8 cellular contexts compared by ENCODE assay signal in the genomic region with DNA sequence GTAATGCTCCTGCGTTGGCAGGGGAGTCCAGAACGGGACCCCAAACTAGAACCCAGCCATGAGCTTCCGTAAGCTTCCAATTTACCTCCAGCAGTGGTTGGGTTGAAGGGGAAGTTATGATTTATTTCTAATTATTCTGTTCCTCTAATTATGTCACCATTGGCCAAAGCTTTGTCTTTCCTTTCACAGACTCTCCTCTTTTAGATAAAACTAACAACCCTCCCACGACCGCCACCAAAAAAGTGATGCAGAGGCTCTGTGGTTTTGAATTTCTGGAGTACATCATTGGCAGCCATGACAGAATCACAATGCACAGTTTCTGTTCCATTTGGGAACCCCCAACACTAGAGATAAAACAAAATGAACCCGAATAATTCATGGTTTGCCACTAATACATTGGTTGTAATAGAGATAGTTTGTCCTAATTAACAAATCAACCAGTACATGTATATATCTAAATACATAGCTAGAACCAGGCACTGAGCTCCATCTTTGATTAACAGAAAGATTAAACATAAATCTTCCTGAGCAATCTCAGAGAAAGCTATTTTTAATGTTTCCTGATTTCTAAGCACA.
A peak's percentile ranks its signal among the peaks of the same experiment; 100 is the strongest.
DNase-seq lines count a peak whose midpoint lies in the region; ATAC-seq and TF ChIP-seq lines count a peak whose summit lies in the region.

No MANE protein-coding gene starts in this region.

- peaks cover 7% of the 10 kb centered on the region for H3F3A ChIP-seq in smooth muscle cell (ENCODE audit: low read depth)

- ATAC-seq in heart left ventricle (no peak), left cardiac atrium (no peak), HG03045 (IDR thresholded peaks at IDR 0.05; ENCODE audit: unreplicated experiment) (no peak), GM21786 (IDR thresholded peaks at IDR 0.05; ENCODE audit: unreplicated experiment) (no peak)

- H3K4me2 ChIP-seq in fibroblast of lung (ENCODE audit: extremely low read depth, insufficient read depth, low read length) = peak overlapping the region; percentile 91
- peak overlapping the region; percentile 94 for H3K4me2 ChIP-seq in smooth muscle cell

- H3K9me3 ChIP-seq in heart left ventricle (no peaks in the 10 kb centered on the region), fibroblast of lung (ENCODE audit: control insufficient read depth, insufficient read depth, low read depth, low read length) (no peaks in the 10 kb centered on the region), smooth muscle cell (replicated peaks; ENCODE audit: low read depth) (no peaks in the 10 kb centered on the region)

- DNase-seq in heart left ventricle = no peak
- DNase-seq in left cardiac atrium = no peak
- DNase-seq in activated CD4-positive, alpha-beta T cell treated with anti-CD3 and anti-CD28 coated beads, Interleukin-2, amount 50 U/mL, for 48 hours = peak; percentile 67 to 80
- no peak for DNase-seq in fibroblast of lung (ENCODE audit: low read depth in 2 of 2)
- DNase-seq in smooth muscle cell (lab: John Stamatoyannopoulos, UW; ENCODE audit: unreplicated experiment) = no peak
- no peak for DNase-seq in ecto neural progenitor cell (ENCODE audit: low spot score)

- peak overlapping the region; percentile 52 to 93 (median 82) for H3K4me3 ChIP-seq in heart left ventricle
- H3K4me3 ChIP-seq in fibroblast of lung (replicated peaks in 1 of 4; ENCODE audit: control extremely low read depth in 1 of 4, insufficient read depth in 1 of 4, low read depth in 3 of 4, low read length in 4 of 4) = peak overlapping the region; percentile 27 to 94 (median 48)
- H3K4me3 ChIP-seq in smooth muscle cell = peak overlapping the region; percentile 95

- H3K4me1 ChIP-seq in heart left ventricle (peaks cover 4 to 73% (median 34%) of the 10 kb centered on the region in 12 donors), fibroblast of lung (ENCODE audit: control insufficient read depth, extremely low read depth, insufficient read depth, low read length) (peaks cover 19% of the 10 kb centered on the region), smooth muscle cell (ENCODE audit: low read depth) (peaks cover 22% of the 10 kb centered on the region)

- no peaks in the 10 kb centered on the region for H3K27me3 ChIP-seq in heart left ventricle
- H3K27me3 ChIP-seq in fibroblast of lung (ENCODE audit: control insufficient read depth, insufficient read depth, low read length) = no peaks in the 10 kb centered on the region
- no peaks in the 10 kb centered on the region for H3K27me3 ChIP-seq in smooth muscle cell (ENCODE audit: low read depth)

- intact Hi-C loops in heart left ventricle (cut with DNase I) = loop anchor here in 5 of 10 donors (1.0 to 10.0 kb wide), 8 partner anchors 20 to 228 kb away; no protein-coding TSS in a partner anchor
- intact Hi-C loops in left cardiac atrium (cut with DNase I) = loop anchor here in 1 of 2 donors (5.0 to 10.0 kb wide), 2 partner anchors 56 to 102 kb away; no protein-coding TSS in a partner anchor

- 24 to 35% (median 34%) methylated on average over 6 of the region's 6 CpGs for WGBS in heart left ventricle, 4 donors
- 26% methylated on average over 6 of the region's 6 CpGs for WGBS in smooth muscle cell (ENCODE audit: low lambda C conversion rate)

- TF ChIP-seq CTCF in heart left ventricle (IDR thresholded peaks at IDR 0.05) (no peak), fibroblast of lung (conservative IDR thresholded peaks at IDR 0.05 in 1 of 2, IDR thresholded peaks at IDR 0.05 in 1 of 2; ENCODE audit: low read depth in 1 of 2, low read length in 2 of 2) (no peak), smooth muscle cell (IDR thresholded peaks at IDR 0.05; ENCODE audit: borderline replicate concordance, insufficient read depth, poor library complexity, severe bottlenecking) (no peak)

- H2AFZ ChIP-seq in fibroblast of lung (ENCODE audit: low read length) = no peak overlapping the region
- H2AFZ ChIP-seq in smooth muscle cell (ENCODE audit: low read depth) = no peak overlapping the region

- H4K20me1 ChIP-seq in fibroblast of lung (ENCODE audit: control insufficient read depth, extremely low read depth, insufficient read depth, low read length) (peaks cover 5% of the 10 kb centered on the region), smooth muscle cell (ENCODE audit: low read depth) (peaks cover 26% of the 10 kb centered on the region)

- H3K36me3 ChIP-seq in heart left ventricle (no peaks in the 10 kb centered on the region), fibroblast of lung (ENCODE audit: control insufficient read depth, insufficient read depth, low read length) (no peaks in the 10 kb centered on the region), smooth muscle cell (ENCODE audit: low read depth) (no peaks in the 10 kb centered on the region)

- H3K9ac ChIP-seq in fibroblast of lung (ENCODE audit: insufficient read depth, low read length) = peak overlapping the region; percentile 51
- H3K9ac ChIP-seq in smooth muscle cell (ENCODE audit: low read depth) = peak overlapping the region; percentile 95

- H3K27ac ChIP-seq in heart left ventricle (peak overlapping the region; percentile 94 to 98 (median 96)), fibroblast of lung (ENCODE audit: insufficient read depth, low read length) (peak overlapping the region; percentile 99), smooth muscle cell (ENCODE audit: low read depth) (peak overlapping the region; percentile 96)

- peaks cover 41% of the 10 kb centered on the region for H3K79me2 ChIP-seq in fibroblast of lung (ENCODE audit: control insufficient read depth, insufficient read depth, low read length)
- H3K79me2 ChIP-seq in smooth muscle cell (ENCODE audit: low read depth) = peaks cover 39% of the 10 kb centered on the region

- TF ChIP-seq POLR2A in heart left ventricle (IDR thresholded peaks at IDR 0.05) = no peak

Comparison
In these comparisons a context has a peak if more than half of its experiments do, and no peak if none do; other contexts are left out.
1. DNase-seq: peak in activated CD4-positive, alpha-beta T cell treated with anti-CD3 and anti-CD28 coated beads, Interleukin-2, amount 50 U/mL, for 48 hours (2 of 2); none in heart left ventricle (0 of 5), left cardiac atrium (single experiment), fibroblast of lung (0 of 2), smooth muscle cell (single experiment) and ecto neural progenitor cell (single experiment).
2. Peak in every context shown above with its lines, with median percentiles within 50 percentile points of each other: H3K27ac ChIP-seq and H3K4me3 ChIP-seq.